ENCODE assay signal across 11 cellular contexts in the genomic region with DNA sequence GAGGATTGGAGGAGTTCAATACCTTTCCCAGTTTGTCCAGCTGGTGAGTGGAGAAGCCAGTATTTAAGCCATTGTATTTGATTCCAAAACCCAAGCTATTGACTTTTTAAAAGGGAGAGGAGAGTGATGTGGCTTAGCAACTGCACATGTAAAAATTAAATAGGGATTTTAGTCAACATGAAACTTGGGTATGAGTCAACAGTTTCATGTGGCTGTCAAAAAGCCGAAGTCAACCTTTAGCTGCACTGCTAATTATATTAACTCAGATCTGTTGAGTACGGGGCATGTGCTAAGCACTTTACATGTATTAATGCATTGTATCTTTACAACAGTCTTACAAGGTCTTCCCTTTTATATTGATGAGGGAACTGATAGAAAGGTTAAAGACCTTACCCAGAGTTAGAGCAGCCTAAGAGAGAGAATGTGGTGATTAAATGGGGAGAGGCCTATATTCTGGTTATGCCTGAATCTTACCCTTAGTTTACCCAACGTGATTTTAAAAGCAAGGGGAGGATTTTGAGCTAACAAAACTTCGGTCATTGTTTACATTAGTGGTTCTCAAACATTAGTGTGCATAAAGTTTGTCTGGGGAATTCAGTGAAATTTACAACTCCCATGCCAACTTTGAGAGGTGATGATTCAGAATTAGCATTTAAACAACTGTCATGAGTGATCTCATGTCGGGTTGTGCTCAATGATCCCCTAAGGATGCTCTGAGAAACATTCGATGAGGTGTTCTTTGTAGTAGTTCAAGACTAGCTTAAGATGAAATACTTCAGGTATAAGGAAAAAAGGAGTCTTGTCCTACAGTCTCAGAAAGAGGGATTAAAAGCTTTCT. TPM values are rescaled to one million over a fixed set of nuclear protein-coding genes. Genes with fewer than 3 reads are reported as not detected.
DNase-seq lines count a peak whose midpoint lies in the region; ATAC-seq, FAIRE-seq and TF ChIP-seq lines count a peak whose summit lies in the region.
"Had no signal": no experiment of that assay in that cellular context is flagged by ENCODE, and none has a peak within 500 bp of the region (broad histone marks: within the 10 kb centered on the region; RNA-seq: fewer than 3 reads in every experiment).

No MANE protein-coding gene starts in this region.

- dilution Hi-C loops in mammary epithelial cell (cut with HindIII; ENCODE audit: low sequenced_read_pairs): no loop called here

- H4K20me1 ChIP-seq in mammary epithelial cell (ENCODE audit: insufficient read depth, low read length): no peaks in the 10 kb centered on the region

- no peak overlapping the region for H2AFZ ChIP-seq in mammary epithelial cell (ENCODE audit: low read depth, low read length)

- no TSS peak for BruUV-seq in mammary epithelial cell (replicated peaks; lab: Mats Ljungman, UMichigan)

- H3K27me3 ChIP-seq in gastrocnemius medialis: no peaks in the 10 kb centered on the region
- peaks cover 0 to 15% (median 0%) of the 10 kb centered on the region in 4 donors for H3K27me3 ChIP-seq in pancreas
- no peaks in the 10 kb centered on the region for H3K27me3 ChIP-seq in mammary epithelial cell (ENCODE audit: insufficient read depth, low read length)

- in situ Hi-C loops in gastrocnemius medialis (cut with MboI; ENCODE audit: low sequenced_read_pairs in 4 of 4): no loop called here
- in situ Hi-C loops in mammary epithelial cell (cut with MboI; ENCODE audit: low sequenced_read_pairs in 2 of 2): no loop called here

- ATAC-seq in GM18498 (IDR thresholded peaks at IDR 0.05; ENCODE audit: unreplicated experiment): peak; percentile 98
- peak; percentile 96 for ATAC-seq in GM19452 (IDR thresholded peaks at IDR 0.05; ENCODE audit: unreplicated experiment)
- ATAC-seq in HG02938 (IDR thresholded peaks at IDR 0.05; ENCODE audit: unreplicated experiment): peak; percentile 99
- ATAC-seq in gastrocnemius medialis: no peak
- ATAC-seq in pancreas: no peak
- ATAC-seq: foreskin keratinocyte had no signal

- H3K4me3 ChIP-seq in LNCaP clone FGC (ENCODE audit: low read depth, low read length) (no peak overlapping the region), gastrocnemius medialis (no peak overlapping the region), pancreas (no peak overlapping the region), mammary epithelial cell (replicated peaks in 1 of 3; ENCODE audit: insufficient read depth in 1 of 3, low read depth in 2 of 3, low read length in 3 of 3) (no peak overlapping the region)

- 52 to 62% methylated on average over 6 of the region's 6 CpGs for WGBS in pancreas, 2 donors
- 89% methylated on average over 6 of the region's 6 CpGs for WGBS in mammary epithelial cell (ENCODE audit: low coverage, missing lambda C conversion rate)

- H3K36me3 ChIP-seq in gastrocnemius medialis (no peaks in the 10 kb centered on the region), pancreas (no peaks in the 10 kb centered on the region), mammary epithelial cell (ENCODE audit: insufficient read depth, low read length) (no peaks in the 10 kb centered on the region)

- H3K27ac ChIP-seq in gastrocnemius medialis: no peak overlapping the region
- no peak overlapping the region for H3K27ac ChIP-seq in pancreas
- H3K27ac ChIP-seq in mammary epithelial cell (ENCODE audit: insufficient read depth, low read depth, low read length): no peak overlapping the region
- H3K27ac ChIP-seq: foreskin keratinocyte had no signal

- no peak for TF ChIP-seq POLR2A in gastrocnemius medialis (IDR thresholded peaks at IDR 0.05)

- H3K79me2 ChIP-seq in mammary epithelial cell (ENCODE audit: insufficient read depth, low read length): no peaks in the 10 kb centered on the region

- TF ChIP-seq CTCF in LNCaP clone FGC (IDR thresholded peaks at IDR 0.05; ENCODE audit: control insufficient read depth, extremely low read depth, insufficient read depth): no peak
- TF ChIP-seq CTCF in gastrocnemius medialis (IDR thresholded peaks at IDR 0.05 in 4 of 5, conservative IDR thresholded peaks at IDR 0.05 in 1 of 5): no peak
- TF ChIP-seq CTCF in pancreas (IDR thresholded peaks at IDR 0.05): no peak
- TF ChIP-seq CTCF in mammary epithelial cell (conservative IDR thresholded peaks at IDR 0.05 in 1 of 2, IDR thresholded peaks at IDR 0.05 in 1 of 2; ENCODE audit: extremely low read depth in 1 of 2, insufficient read depth in 1 of 2, low read depth in 1 of 2, low read length in 2 of 2): no peak

- no peak overlapping the region for H3K9ac ChIP-seq in mammary epithelial cell (ENCODE audit: insufficient read depth, low read length)

- FAIRE-seq in pancreas (lab: Jason Lieb, UNC): no peak

- CTCF ChIA-PET in mammary epithelial cell (lab: Charles Lee; ENCODE audit: low non-redundant PET): no interaction called here

- H3K9me3 ChIP-seq in gastrocnemius medialis (peaks cover 0 to 7% (median 0%) of the 10 kb centered on the region in 3 donors), pancreas (no peaks in the 10 kb centered on the region), mammary epithelial cell (replicated peaks; ENCODE audit: insufficient read depth, low read length) (no peaks in the 10 kb centered on the region)

- H3K4me2 ChIP-seq in mammary epithelial cell (ENCODE audit: insufficient read depth, low read depth, low read length): no peak overlapping the region

- H3K4me1 ChIP-seq in gastrocnemius medialis (no peaks in the 10 kb centered on the region), pancreas (no peaks in the 10 kb centered on the region), mammary epithelial cell (ENCODE audit: insufficient read depth, low read length) (no peaks in the 10 kb centered on the region)
- H3K4me1 ChIP-seq: foreskin keratinocyte had no signal

- intact Hi-C loops in gastrocnemius medialis (cut with DNase I; ENCODE audit: low total_unique reads): no loop called here
- intact Hi-C loops in pancreas (cut with DNase I): no loop called here
- intact Hi-C loops in mammary epithelial cell (cut with micrococcal nuclease): no loop called here

- peak; percentile 22 for DNase-seq in LNCaP clone FGC (ENCODE audit: low read depth)
- no peak for DNase-seq in gastrocnemius medialis
- no peak for DNase-seq in AG20443 (ENCODE audit: low spot score)
- no peak for DNase-seq in pancreas
- DNase-seq in mammary epithelial cell: no peak
- DNase-seq: cerebellar nuclear complex, foreskin keratinocyte, NCI-H69 had no signal

RNA-seq across cellular contexts. Expression of a gene that starts 6.9 kb away (rescaled TPM):
- total RNA-seq in gastrocnemius medialis (under 1 TPM in 1 of 4 donors, not detected in 3; 0.82 TPM), pancreas (1 to 10 TPM; 1.4 to 4.3 (median 2.5) TPM), mammary epithelial cell (10 to 100 TPM; 14.6 to 23.3 TPM)
- polyA plus RNA-seq in pancreas (1 to 10 TPM; 1.4 to 7.1 TPM), mammary epithelial cell (11.2 TPM)
- 16.1 TPM for polyA minus RNA-seq in mammary epithelial cell

Comparison
In these comparisons a context has a peak if more than half of its experiments do, and no peak if none do; other contexts are left out.
1. ATAC-seq: peak in GM18498 (single experiment), GM19452 (single experiment) and HG02938 (single experiment); none in gastrocnemius medialis (0 of 2) and pancreas (0 of 4).